In genomic region chr7:105013818-105014724, GRCh38 we compare ENCODE assay signal across 1 cellular context.
TF ChIP-seq lines count a peak whose summit lies in the region.

TSS of gene KMT2E (plus strand) at chr7:105014205. CDS start at chr7:105040953, 26,748 bp downstream.

TF ChIP-seq in SK-N-SH treated with all-trans-retinoic acid at 6 μM for 48 hours, 23 proteins besides CTCF, POLR2A, EP300 and RAD21 (continued from another document):
- no peak for TF ChIP-seq ARNTL (CRISPR knock-in tag; IDR thresholded peaks at IDR 0.05; ENCODE audit: borderline replicate concordance, low read depth)
- TF ChIP-seq TSHZ2 (CRISPR knock-in tag; IDR thresholded peaks at IDR 0.05), result peak; percentile 81; the same call in 1 of the 2 replicates
- TF ChIP-seq ZNF8 (CRISPR knock-in tag; IDR thresholded peaks at IDR 0.05), result peak; percentile 68; the same call in 1 of the 2 replicates
- peak; percentile 70; the same call in 1 of the 2 replicates for TF ChIP-seq ZFP3 (CRISPR knock-in tag; IDR thresholded peaks at IDR 0.05)
- TF ChIP-seq ISL1 (CRISPR knock-in tag; IDR thresholded peaks at IDR 0.05), result no peak
- no peak for TF ChIP-seq POU6F1 (CRISPR knock-in tag; IDR thresholded peaks at IDR 0.05; ENCODE audit: borderline replicate concordance, low read depth)
